ENCODE assay signal across 8 cellular contexts in the genomic region with DNA sequence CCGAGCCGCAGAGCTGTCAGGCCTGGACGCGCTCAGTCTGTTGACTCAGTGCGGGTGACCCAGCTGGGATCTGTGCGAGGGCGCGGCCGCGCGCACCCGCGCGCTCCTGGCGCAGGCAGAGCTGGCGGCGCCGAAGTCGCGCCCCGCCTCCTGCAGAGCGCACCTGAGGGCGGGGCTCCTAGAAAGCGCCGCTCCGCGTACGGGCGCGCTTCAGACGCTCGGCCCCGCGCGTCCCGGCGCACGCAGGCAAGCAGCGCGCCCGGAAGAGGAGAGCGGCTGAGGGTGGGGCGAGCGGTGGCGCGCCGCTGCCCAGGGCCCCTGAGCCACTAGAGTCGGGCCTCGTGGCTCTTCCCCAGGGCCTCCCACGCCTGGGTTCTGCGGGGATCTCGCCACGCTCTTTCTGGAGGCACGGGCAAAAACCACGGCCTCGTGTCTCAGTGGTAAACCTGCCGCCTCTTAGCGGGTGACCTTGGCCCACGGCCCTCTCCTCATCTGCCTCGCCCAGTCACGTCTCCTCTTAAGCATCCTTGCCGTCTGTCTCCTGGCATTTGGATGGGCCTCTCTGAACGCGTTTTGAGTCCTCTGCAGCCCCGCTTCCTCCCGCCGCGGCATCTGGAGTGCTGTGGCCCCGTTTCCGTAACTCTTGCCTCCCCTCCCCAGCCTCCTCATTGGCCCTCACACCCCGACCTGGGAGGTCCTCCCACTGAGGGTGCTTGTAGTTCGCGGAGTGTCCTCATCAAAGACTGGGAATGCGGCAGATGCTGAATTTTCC.
DNase-seq lines count a peak whose midpoint lies in the region; ATAC-seq lines count a peak whose summit lies in the region.

A gene with protein sequence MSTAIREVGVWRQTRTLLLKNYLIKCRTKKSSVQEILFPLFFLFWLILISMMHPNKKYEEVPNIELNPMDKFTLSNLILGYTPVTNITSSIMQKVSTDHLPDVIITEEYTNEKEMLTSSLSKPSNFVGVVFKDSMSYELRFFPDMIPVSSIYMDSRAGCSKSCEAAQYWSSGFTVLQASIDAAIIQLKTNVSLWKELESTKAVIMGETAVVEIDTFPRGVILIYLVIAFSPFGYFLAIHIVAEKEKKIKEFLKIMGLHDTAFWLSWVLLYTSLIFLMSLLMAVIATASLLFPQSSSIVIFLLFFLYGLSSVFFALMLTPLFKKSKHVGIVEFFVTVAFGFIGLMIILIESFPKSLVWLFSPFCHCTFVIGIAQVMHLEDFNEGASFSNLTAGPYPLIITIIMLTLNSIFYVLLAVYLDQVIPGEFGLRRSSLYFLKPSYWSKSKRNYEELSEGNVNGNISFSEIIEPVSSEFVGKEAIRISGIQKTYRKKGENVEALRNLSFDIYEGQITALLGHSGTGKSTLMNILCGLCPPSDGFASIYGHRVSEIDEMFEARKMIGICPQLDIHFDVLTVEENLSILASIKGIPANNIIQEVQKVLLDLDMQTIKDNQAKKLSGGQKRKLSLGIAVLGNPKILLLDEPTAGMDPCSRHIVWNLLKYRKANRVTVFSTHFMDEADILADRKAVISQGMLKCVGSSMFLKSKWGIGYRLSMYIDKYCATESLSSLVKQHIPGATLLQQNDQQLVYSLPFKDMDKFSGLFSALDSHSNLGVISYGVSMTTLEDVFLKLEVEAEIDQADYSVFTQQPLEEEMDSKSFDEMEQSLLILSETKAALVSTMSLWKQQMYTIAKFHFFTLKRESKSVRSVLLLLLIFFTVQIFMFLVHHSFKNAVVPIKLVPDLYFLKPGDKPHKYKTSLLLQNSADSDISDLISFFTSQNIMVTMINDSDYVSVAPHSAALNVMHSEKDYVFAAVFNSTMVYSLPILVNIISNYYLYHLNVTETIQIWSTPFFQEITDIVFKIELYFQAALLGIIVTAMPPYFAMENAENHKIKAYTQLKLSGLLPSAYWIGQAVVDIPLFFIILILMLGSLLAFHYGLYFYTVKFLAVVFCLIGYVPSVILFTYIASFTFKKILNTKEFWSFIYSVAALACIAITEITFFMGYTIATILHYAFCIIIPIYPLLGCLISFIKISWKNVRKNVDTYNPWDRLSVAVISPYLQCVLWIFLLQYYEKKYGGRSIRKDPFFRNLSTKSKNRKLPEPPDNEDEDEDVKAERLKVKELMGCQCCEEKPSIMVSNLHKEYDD (N-terminal part only) (minus strand): TSS at position 74 of the 772 bp plus-strand sequence. CDS start 12,718 bp downstream, outside the sequence.

- H3K4me1 Mint-ChIP-seq in central memory CD8-positive, alpha-beta T cell = peaks cover 32% of the 10 kb centered on the region

- peak within 1 kb of the TSS; percentile 98 for H3K4me3 Mint-ChIP-seq in central memory CD8-positive, alpha-beta T cell

- peak; percentile 96 for DNase-seq in ACHN
- DNase-seq in NCI-H2196 treated with DMSO at 0.1 percent for 48 hours (lab: John Stamatoyannopoulos, UW; ENCODE audit: unreplicated experiment) = peak; percentile 85
- peak; percentile 72 to 82 for DNase-seq in central memory CD8-positive, alpha-beta T cell (ENCODE audit: low spot score in 2 of 2)
- peak; percentile 95 for DNase-seq in iris pigment epithelial cell (ENCODE audit: low read depth)
- DNase-seq in stimulated activated CD4-positive, alpha-beta T cell treated with anti-CD3 and anti-CD28 coated beads, Interleukin-12 subunit alpha, Interleukin-12 subunit beta, amount 100 ng/mL, for 24 hours (ENCODE audit: low read depth in 2 of 2) = peak; percentile 71 to 72

- peaks cover 8% of the 10 kb centered on the region for H3K27me3 Mint-ChIP-seq in central memory CD8-positive, alpha-beta T cell

- H3K9me3 Mint-ChIP-seq in central memory CD8-positive, alpha-beta T cell = no peaks in the 10 kb centered on the region

- ATAC-seq in GM18873 (IDR thresholded peaks at IDR 0.05; ENCODE audit: low FRiP score, unreplicated experiment) = peak; percentile 88
- peak; percentile 95 for ATAC-seq in HG03135 (IDR thresholded peaks at IDR 0.05; ENCODE audit: unreplicated experiment)
- peak; percentile 95 to 97 for ATAC-seq in activated CD4-positive, CD25-positive, alpha-beta regulatory T cell treated with anti-CD3 and anti-CD28 coated beads, Interleukin-2, amount 50 U/mL, for 24 hours
- ATAC-seq in central memory CD8-positive, alpha-beta T cell (replicated peaks; ENCODE audit: extremely low read depth, poor library complexity, severe bottlenecking) = peak; percentile 95

- H3K36me3 Mint-ChIP-seq in central memory CD8-positive, alpha-beta T cell (ENCODE audit: insufficient read depth) = peaks cover 7% of the 10 kb centered on the region

- in situ Hi-C loops in ACHN (cut with HindIII; ENCODE audit: low pct_ligation_motif_present, low pct_unique_long_range_greater_than_20kb, low sequenced_read_pairs) = no loop called here

- peak within 1 kb of the TSS; percentile 89 for H3K27ac Mint-ChIP-seq in central memory CD8-positive, alpha-beta T cell (ENCODE audit: low read depth)

Comparison
In these comparisons a context has a peak if more than half of its experiments do, and no peak if none do; other contexts are left out.
1. Peak in every context shown above with its lines: DNase-seq and ATAC-seq.